1 cellular context compared by ENCODE assay signal in genomic region chr3:116394365-116394764, GRCh38.
TF ChIP-seq lines count a peak whose summit lies in the region.

No MANE protein-coding gene starts in this region.

TF ChIP-seq in SK-N-SH, 30 proteins besides CTCF, POLR2A, EP300 and RAD21 (continued from another document):
- TF ChIP-seq IRF3 (IDR thresholded peaks at IDR 0.05; ENCODE audit: low read depth, low read length) (no peak), TCF12 (IDR thresholded peaks at IDR 0.05) (no peak), ZBTB33 (IDR thresholded peaks at IDR 0.05; ENCODE audit: borderline replicate concordance, low read depth) (no peak), YY1 (IDR thresholded peaks at IDR 0.05; ENCODE audit: low read depth) (no peak), NFIC (IDR thresholded peaks at IDR 0.05; ENCODE audit: borderline replicate concordance) (no peak), MXI1 (IDR thresholded peaks at IDR 0.05; ENCODE audit: low read depth, low read length) (no peak), RFX5 (IDR thresholded peaks at IDR 0.05; ENCODE audit: low read length) (no peak), RCOR1 (IDR thresholded peaks at IDR 0.05; ENCODE audit: low read length) (no peak), FOXJ3 (CRISPR knock-in tag; IDR thresholded peaks at IDR 0.05) (no peak)
